14 cellular contexts compared by ENCODE assay signal in genomic region chr10:7279303-7279702, GRCh38.
A peak's percentile ranks its signal among the peaks of the same experiment; 100 is the strongest.
DNase-seq lines count a peak whose midpoint lies in the region; ATAC-seq and TF ChIP-seq lines count a peak whose summit lies in the region.
"Had no signal": no experiment of that assay in that cellular context is flagged by ENCODE, and none has a peak within 500 bp of the region (broad histone marks: within the 10 kb centered on the region; RNA-seq: fewer than 3 reads in every experiment).

No MANE protein-coding gene starts in this region.

- H3K9me3 Mint-ChIP-seq in activated naive CD4-positive, alpha-beta T cell treated with anti-CD3 and anti-CD28 coated beads, Interleukin-2, amount 50 U/mL, for 72 hours, result peaks cover 0 to 5% of the 10 kb centered on the region in 2 donors
- H3K9me3 Mint-ChIP-seq in memory B cell (no peaks in the 10 kb centered on the region), progenitor cell of endocrine pancreas (ENCODE audit: low read depth) (no peaks in the 10 kb centered on the region)
- H3K9me3 Mint-ChIP-seq: CD4-positive, CD25-positive, alpha-beta regulatory T cell had no signal

- H3K27ac Mint-ChIP-seq in activated naive CD4-positive, alpha-beta T cell treated with anti-CD3 and anti-CD28 coated beads, Interleukin-2, amount 50 U/mL, for 72 hours, result peak overlapping the region; percentile 27 to 42
- H3K27ac Mint-ChIP-seq in memory B cell, result peak overlapping the region; percentile 12
- peak overlapping the region; percentile 18 for H3K27ac Mint-ChIP-seq in progenitor cell of endocrine pancreas

- H3K4me1 Mint-ChIP-seq in memory B cell (peaks cover 4% of the 10 kb centered on the region), progenitor cell of endocrine pancreas (ENCODE audit: low read depth) (no peaks in the 10 kb centered on the region)

- no peak for TF ChIP-seq CTCF in progenitor cell of endocrine pancreas (IDR thresholded peaks at IDR 0.05; ENCODE audit: unreplicated experiment)

- no peak for DNase-seq in activated naive CD4-positive, alpha-beta T cell treated with anti-CD3 and anti-CD28 coated beads, Interleukin-2, amount 50 U/mL, for 72 hours (ENCODE audit: low spot score in 2 of 2)
- no peak for DNase-seq in activated naive CD4-positive, alpha-beta T cell treated with Interleukin-2 at 50 U/mL for 16 hours
- DNase-seq in memory B cell (ENCODE audit: low spot score in 2 of 2), result no peak
- DNase-seq in progenitor cell of endocrine pancreas (ENCODE audit: low spot score, unreplicated experiment), result no peak
- no peak for DNase-seq in stimulated activated CD4-positive, alpha-beta T cell treated with anti-CD3 and anti-CD28 coated beads, Interleukin-4, amount 100 ng/mL, for 4 hours
- DNase-seq in NCI-H1417 treated with DMSO at 0.1 percent for 48 hours (lab: John Stamatoyannopoulos, UW), result no peak
- DNase-seq: 8988T; AML-193; Calu3; CD4-positive, CD25-positive, alpha-beta regulatory T cell; DMS 273 treated with DMSO at 0.1 percent for 48 hours; IMR-90 had no signal

- H3K27me3 Mint-ChIP-seq in memory B cell (no peaks in the 10 kb centered on the region), progenitor cell of endocrine pancreas (no peaks in the 10 kb centered on the region)
- H3K27me3 Mint-ChIP-seq: CD4-positive, CD25-positive, alpha-beta regulatory T cell had no signal

- no peak for ATAC-seq in activated naive CD4-positive, alpha-beta T cell treated with anti-CD3 and anti-CD28 coated beads, Interleukin-2, amount 50 U/mL, for 72 hours
- ATAC-seq in memory B cell (ENCODE audit: low read depth) (no peak), GM19328 (IDR thresholded peaks at IDR 0.05; ENCODE audit: unreplicated experiment) (no peak)
- ATAC-seq: HCT116 had no signal

- peaks cover 25 to 64% of the 10 kb centered on the region in 2 donors for H3K36me3 Mint-ChIP-seq in activated naive CD4-positive, alpha-beta T cell treated with anti-CD3 and anti-CD28 coated beads, Interleukin-2, amount 50 U/mL, for 72 hours
- peaks cover 23% of the 10 kb centered on the region for H3K36me3 Mint-ChIP-seq in memory B cell
- H3K36me3 Mint-ChIP-seq in progenitor cell of endocrine pancreas (ENCODE audit: insufficient read depth), result no peaks in the 10 kb centered on the region

- H3K4me3 Mint-ChIP-seq in memory B cell (no peak overlapping the region), progenitor cell of endocrine pancreas (ENCODE audit: low read depth) (no peak overlapping the region)
- H3K4me3 Mint-ChIP-seq: CD4-positive, CD25-positive, alpha-beta regulatory T cell had no signal
